ENCODE assay signal across 1 cellular context in the genomic region with DNA sequence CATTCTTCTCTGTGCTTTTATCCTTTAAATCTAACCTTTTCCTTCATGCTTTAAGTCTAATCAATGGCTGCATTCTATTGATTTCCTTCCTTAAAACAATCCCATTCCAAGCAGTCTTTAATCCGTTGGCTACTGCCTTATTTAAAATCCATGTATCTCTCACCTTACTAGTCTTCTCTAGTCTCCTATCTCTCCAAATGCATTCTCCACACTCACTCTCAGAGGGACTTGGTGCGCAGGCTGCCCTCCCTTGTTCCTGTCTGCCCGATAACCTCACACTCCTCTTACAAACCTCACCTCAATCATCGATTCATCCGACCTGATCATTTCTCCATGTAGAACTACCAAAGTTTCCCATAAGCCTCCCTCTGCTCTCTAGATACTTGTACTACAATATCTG.
TF ChIP-seq lines count a peak whose summit lies in the region.

No MANE protein-coding gene starts in this region.

TF ChIP-seq in HEK293T, 16 proteins besides CTCF, POLR2A, EP300 and RAD21:
- TF ChIP-seq NFRKB (IDR thresholded peaks at IDR 0.05): no peak
- TF ChIP-seq CTBP1 (IDR thresholded peaks at IDR 0.05; ENCODE audit: borderline replicate concordance): no peak
- TF ChIP-seq HDGF (IDR thresholded peaks at IDR 0.05; ENCODE audit: borderline replicate concordance): no peak
- no peak for TF ChIP-seq LEF1 (IDR thresholded peaks at IDR 0.05; ENCODE audit: borderline replicate concordance)
- no peak for TF ChIP-seq FOXK2 (IDR thresholded peaks at IDR 0.05)
TF ChIP-seq in HEK293T: peak in this region for 0.
